In the genomic region with DNA sequence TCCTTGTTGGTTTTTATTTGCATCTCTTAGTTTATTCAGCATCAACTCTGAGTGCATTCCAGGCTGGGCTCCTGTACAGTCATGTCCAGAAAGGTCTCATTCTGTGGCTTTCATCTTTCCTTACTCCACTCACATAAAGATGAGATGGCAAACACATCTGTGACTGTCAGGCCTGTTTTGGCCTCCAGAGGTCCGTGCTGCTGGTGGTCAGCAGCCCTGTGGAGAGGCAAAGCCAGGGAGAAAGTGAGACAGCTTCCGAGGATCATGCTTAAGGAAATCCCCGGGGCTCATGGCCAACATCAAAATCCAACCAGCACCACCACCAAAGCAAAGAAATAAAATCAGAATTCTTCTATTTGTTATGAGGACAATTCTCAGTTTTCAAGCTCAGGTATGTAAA, we compare ENCODE assay signal across 17 cellular contexts.
"Had no signal": no experiment of that assay in that cellular context is flagged by ENCODE, and none has a peak within 500 bp of the region (broad histone marks: within the 10 kb centered on the region; RNA-seq: fewer than 3 reads in every experiment).

No MANE protein-coding gene starts in this region.

- H3K4me3 Mint-ChIP-seq: type B pancreatic cell had no signal

- H3K9me3 Mint-ChIP-seq: effector memory CD8-positive, alpha-beta T cell; stimulated activated naive B cell treated with anti-CD40 and anti-IgM and Interleukin-4, amounts not matched to agents 10 μg/mL and 1 μg/mL and 100 μg/mL, for 72 hours; type B pancreatic cell had no signal

- H3K4me1 ChIP-seq: parathyroid adenoma had no signal

- H2AFZ ChIP-seq: parathyroid adenoma had no signal

- FAIRE-seq: islet of Langerhans, TTC549 had no signal

- H3K4me3 ChIP-seq: lung had no signal

- H3K27ac ChIP-seq: parathyroid adenoma had no signal

- H3K9ac ChIP-seq: parathyroid adenoma had no signal

- DNase-seq: activated CD4-positive, alpha-beta T cell treated with anti-CD3 and anti-CD28 coated beads, Interleukin-2, amount 50 U/mL, for 1 hour; activated CD4-positive, CD25-positive, alpha-beta regulatory T cell; activated naive CD8-positive, alpha-beta T cell treated with anti-CD3 and anti-CD28 coated beads, Interleukin-2, amount 50 U/mL, for 24 hours; activated T-cell treated with anti-CD3 and anti-CD28 coated beads for 4 hours; aorta; dermis blood vessel endothelial cell; effector memory CD8-positive, alpha-beta T cell; midbrain; stimulated activated CD4-positive, alpha-beta T cell treated with anti-CD3 and anti-CD28 coated beads, Interleukin-2, amount 100 ng/mL, for 48 hours; stimulated activated naive B cell treated with anti-CD40 and anti-IgM and Interleukin-4, amounts not matched to agents 10 μg/mL and 1 μg/mL and 100 μg/mL, for 72 hours; SW 1271 had no signal

- H3K27me3 Mint-ChIP-seq: activated naive CD8-positive, alpha-beta T cell treated with anti-CD3 and anti-CD28 coated beads, Interleukin-2, amount 50 U/mL, for 24 hours; effector memory CD8-positive, alpha-beta T cell had no signal

- H3K36me3 Mint-ChIP-seq: type B pancreatic cell had no signal

- H3K79me2 ChIP-seq: parathyroid adenoma had no signal

- H3K27ac Mint-ChIP-seq: activated naive CD4-positive, alpha-beta T cell treated with anti-CD3 and anti-CD28 coated beads for 36 hours; stimulated activated naive B cell treated with anti-CD40 and anti-IgM and Interleukin-4, amounts not matched to agents 10 μg/mL and 1 μg/mL and 100 μg/mL, for 72 hours; type B pancreatic cell had no signal

- ATAC-seq: activated naive CD8-positive, alpha-beta T cell treated with anti-CD3 and anti-CD28 coated beads, Interleukin-2, amount 50 U/mL, for 24 hours; effector memory CD8-positive, alpha-beta T cell; stimulated activated naive B cell treated with anti-CD40 and anti-IgM and Interleukin-4, amounts not matched to agents 10 μg/mL and 1 μg/mL and 100 μg/mL, for 72 hours had no signal
